ENCODE assay signal across 1 cellular context in the genomic region with DNA sequence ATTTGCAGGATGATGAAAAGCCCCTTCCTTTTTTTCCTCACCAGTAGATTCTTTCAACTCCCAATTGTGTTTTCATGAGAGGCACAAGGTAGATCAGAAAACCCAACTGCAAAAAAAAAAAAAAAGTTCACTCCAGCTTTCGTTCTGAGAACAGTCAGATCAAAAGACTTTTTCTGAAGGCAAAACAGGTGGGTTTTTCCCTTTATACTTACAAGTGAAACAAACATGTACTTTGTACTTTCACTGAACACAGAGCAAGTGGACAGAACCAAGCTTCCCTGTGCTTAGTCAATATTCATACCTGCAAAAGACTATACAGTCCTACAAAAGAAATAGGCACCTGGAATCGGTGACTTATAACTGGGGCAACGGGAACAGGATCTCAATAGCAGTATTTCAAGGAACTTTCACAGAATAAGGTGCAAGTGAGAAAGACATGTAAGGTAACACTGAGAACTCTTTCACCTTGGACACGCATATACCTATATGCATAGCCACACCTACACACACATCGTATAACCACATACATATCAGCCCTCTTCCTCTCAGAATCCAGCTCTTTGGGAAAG.
A peak's percentile ranks its signal among the peaks of the same experiment; 100 is the strongest.
TF ChIP-seq lines count a peak whose summit lies in the region.

No MANE protein-coding gene starts in this region.

TF ChIP-seq in HepG2, 621 proteins besides CTCF, POLR2A, EP300 and RAD21 (continued from another document and continues in another):
- peak; percentile 70; the same call in 1 of the 2 replicates for TF ChIP-seq ZNF644 (CRISPR knock-in tag; IDR thresholded peaks at IDR 0.05; ENCODE audit: low read depth)
- TF ChIP-seq, protein P1, sequence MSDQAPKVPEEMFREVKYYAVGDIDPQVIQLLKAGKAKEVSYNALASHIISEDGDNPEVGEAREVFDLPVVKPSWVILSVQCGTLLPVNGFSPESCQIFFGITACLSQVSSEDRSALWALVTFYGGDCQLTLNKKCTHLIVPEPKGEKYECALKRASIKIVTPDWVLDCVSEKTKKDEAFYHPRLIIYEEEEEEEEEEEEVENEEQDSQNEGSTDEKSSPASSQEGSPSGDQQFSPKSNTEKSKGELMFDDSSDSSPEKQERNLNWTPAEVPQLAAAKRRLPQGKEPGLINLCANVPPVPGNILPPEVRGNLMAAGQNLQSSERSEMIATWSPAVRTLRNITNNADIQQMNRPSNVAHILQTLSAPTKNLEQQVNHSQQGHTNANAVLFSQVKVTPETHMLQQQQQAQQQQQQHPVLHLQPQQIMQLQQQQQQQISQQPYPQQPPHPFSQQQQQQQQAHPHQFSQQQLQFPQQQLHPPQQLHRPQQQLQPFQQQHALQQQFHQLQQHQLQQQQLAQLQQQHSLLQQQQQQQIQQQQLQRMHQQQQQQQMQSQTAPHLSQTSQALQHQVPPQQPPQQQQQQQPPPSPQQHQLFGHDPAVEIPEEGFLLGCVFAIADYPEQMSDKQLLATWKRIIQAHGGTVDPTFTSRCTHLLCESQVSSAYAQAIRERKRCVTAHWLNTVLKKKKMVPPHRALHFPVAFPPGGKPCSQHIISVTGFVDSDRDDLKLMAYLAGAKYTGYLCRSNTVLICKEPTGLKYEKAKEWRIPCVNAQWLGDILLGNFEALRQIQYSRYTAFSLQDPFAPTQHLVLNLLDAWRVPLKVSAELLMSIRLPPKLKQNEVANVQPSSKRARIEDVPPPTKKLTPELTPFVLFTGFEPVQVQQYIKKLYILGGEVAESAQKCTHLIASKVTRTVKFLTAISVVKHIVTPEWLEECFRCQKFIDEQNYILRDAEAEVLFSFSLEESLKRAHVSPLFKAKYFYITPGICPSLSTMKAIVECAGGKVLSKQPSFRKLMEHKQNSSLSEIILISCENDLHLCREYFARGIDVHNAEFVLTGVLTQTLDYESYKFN (CRISPR knock-in tag; conservative IDR thresholded peaks at IDR 0.05) = peak; percentile 99
- no peak for TF ChIP-seq SUZ12 (IDR thresholded peaks at IDR 0.05; ENCODE audit: low read depth, low read length)
- no peak for TF ChIP-seq SETDB1 (CRISPR knock-in tag; IDR thresholded peaks at IDR 0.05; ENCODE audit: borderline replicate concordance)
- no peak for TF ChIP-seq RFX3 (CRISPR knock-in tag; IDR thresholded peaks at IDR 0.05)
- TF ChIP-seq, protein P2, sequence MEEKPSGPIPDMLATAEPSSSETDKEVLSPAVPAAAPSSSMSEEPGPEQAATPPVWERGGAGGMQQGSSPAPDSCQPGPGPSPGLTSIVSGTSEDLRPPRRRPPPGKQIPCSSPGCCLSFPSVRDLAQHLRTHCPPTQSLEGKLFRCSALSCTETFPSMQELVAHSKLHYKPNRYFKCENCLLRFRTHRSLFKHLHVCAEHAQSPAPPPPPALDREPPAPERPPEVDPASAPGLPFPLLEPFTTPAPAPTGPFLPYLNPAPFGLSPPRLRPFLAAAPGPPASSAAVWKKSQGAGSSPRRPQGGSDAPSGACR (CRISPR knock-in tag; IDR thresholded peaks at IDR 0.05) = 0 out of 2 replicates have a peak, but pooled peaks have one; percentile 66
- TF ChIP-seq IRX3 (CRISPR knock-in tag; IDR thresholded peaks at IDR 0.05; ENCODE audit: borderline replicate concordance, low read depth) = no peak
- peak; percentile 51; the same call in 1 of the 2 replicates for TF ChIP-seq RBFOX2 (IDR thresholded peaks at IDR 0.05; ENCODE audit: low read depth, low read length)
- TF ChIP-seq RXRA (CRISPR knock-in tag; IDR thresholded peaks at IDR 0.05) = peak; percentile 22; the same call in 1 of the 2 replicates
- TF ChIP-seq ZNF614 (CRISPR knock-in tag; IDR thresholded peaks at IDR 0.05; ENCODE audit: borderline replicate concordance) = peak; percentile 87
- TF ChIP-seq, protein P3, sequence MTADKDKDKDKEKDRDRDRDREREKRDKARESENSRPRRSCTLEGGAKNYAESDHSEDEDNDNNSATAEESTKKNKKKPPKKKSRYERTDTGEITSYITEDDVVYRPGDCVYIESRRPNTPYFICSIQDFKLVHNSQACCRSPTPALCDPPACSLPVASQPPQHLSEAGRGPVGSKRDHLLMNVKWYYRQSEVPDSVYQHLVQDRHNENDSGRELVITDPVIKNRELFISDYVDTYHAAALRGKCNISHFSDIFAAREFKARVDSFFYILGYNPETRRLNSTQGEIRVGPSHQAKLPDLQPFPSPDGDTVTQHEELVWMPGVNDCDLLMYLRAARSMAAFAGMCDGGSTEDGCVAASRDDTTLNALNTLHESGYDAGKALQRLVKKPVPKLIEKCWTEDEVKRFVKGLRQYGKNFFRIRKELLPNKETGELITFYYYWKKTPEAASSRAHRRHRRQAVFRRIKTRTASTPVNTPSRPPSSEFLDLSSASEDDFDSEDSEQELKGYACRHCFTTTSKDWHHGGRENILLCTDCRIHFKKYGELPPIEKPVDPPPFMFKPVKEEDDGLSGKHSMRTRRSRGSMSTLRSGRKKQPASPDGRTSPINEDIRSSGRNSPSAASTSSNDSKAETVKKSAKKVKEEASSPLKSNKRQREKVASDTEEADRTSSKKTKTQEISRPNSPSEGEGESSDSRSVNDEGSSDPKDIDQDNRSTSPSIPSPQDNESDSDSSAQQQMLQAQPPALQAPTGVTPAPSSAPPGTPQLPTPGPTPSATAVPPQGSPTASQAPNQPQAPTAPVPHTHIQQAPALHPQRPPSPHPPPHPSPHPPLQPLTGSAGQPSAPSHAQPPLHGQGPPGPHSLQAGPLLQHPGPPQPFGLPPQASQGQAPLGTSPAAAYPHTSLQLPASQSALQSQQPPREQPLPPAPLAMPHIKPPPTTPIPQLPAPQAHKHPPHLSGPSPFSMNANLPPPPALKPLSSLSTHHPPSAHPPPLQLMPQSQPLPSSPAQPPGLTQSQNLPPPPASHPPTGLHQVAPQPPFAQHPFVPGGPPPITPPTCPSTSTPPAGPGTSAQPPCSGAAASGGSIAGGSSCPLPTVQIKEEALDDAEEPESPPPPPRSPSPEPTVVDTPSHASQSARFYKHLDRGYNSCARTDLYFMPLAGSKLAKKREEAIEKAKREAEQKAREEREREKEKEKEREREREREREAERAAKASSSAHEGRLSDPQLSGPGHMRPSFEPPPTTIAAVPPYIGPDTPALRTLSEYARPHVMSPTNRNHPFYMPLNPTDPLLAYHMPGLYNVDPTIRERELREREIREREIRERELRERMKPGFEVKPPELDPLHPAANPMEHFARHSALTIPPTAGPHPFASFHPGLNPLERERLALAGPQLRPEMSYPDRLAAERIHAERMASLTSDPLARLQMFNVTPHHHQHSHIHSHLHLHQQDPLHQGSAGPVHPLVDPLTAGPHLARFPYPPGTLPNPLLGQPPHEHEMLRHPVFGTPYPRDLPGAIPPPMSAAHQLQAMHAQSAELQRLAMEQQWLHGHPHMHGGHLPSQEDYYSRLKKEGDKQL (CRISPR knock-in tag; IDR thresholded peaks at IDR 0.05; ENCODE audit: low read depth) = peak; percentile 77
- no peak for TF ChIP-seq HNRNPUL1 (IDR thresholded peaks at IDR 0.05; ENCODE audit: low read depth, low read length)
- TF ChIP-seq ZNF274 (CRISPR knock-in tag; IDR thresholded peaks at IDR 0.05) = no peak
- TF ChIP-seq ZNF136 (CRISPR knock-in tag; IDR thresholded peaks at IDR 0.05; ENCODE audit: low read depth) = peak; percentile 33; the same call in 1 of the 2 replicates
- TF ChIP-seq ZNF558 (CRISPR knock-in tag; IDR thresholded peaks at IDR 0.05; ENCODE audit: borderline replicate concordance) = no peak
- TF ChIP-seq SOX13 (IDR thresholded peaks at IDR 0.05) = 0 out of 2 replicates have a peak, but pooled peaks have one; percentile 12
- TF ChIP-seq SOX13 (CRISPR knock-in tag; conservative IDR thresholded peaks at IDR 0.05 in 1 of 2, IDR thresholded peaks at IDR 0.05 in 1 of 2) = peak in 1 of 2 experiments; percentile 94; a peak in 2 of 4 replicates
- TF ChIP-seq ZNF7 (CRISPR knock-in tag; IDR thresholded peaks at IDR 0.05) = no peak
- no peak; the same call in 1 of the 2 replicates for TF ChIP-seq ZNF460 (CRISPR knock-in tag; IDR thresholded peaks at IDR 0.05; ENCODE audit: borderline replicate concordance)
- TF ChIP-seq, protein P4, sequence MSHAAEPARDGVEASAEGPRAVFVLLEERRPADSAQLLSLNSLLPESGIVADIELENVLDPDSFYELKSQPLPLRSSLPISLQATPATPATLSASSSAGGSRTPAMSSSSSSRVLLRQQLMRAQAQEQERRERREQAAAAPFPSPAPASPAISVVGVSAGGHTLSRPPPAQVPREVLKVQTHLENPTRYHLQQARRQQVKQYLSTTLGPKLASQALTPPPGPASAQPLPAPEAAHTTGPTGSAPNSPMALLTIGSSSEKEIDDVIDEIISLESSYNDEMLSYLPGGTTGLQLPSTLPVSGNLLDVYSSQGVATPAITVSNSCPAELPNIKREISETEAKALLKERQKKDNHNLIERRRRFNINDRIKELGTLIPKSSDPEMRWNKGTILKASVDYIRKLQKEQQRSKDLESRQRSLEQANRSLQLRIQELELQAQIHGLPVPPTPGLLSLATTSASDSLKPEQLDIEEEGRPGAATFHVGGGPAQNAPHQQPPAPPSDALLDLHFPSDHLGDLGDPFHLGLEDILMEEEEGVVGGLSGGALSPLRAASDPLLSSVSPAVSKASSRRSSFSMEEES (CRISPR knock-in tag; IDR thresholded peaks at IDR 0.05) = peak; percentile 76; the same call in 1 of the 2 replicates
- TF ChIP-seq, protein P5, sequence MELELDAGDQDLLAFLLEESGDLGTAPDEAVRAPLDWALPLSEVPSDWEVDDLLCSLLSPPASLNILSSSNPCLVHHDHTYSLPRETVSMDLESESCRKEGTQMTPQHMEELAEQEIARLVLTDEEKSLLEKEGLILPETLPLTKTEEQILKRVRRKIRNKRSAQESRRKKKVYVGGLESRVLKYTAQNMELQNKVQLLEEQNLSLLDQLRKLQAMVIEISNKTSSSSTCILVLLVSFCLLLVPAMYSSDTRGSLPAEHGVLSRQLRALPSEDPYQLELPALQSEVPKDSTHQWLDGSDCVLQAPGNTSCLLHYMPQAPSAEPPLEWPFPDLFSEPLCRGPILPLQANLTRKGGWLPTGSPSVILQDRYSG (CRISPR knock-in tag; IDR thresholded peaks at IDR 0.05) = no peak
- TF ChIP-seq ZNF451 (CRISPR knock-in tag; IDR thresholded peaks at IDR 0.05) = no peak
- peak; percentile 94 for TF ChIP-seq SAP130 (CRISPR knock-in tag; IDR thresholded peaks at IDR 0.05; ENCODE audit: low read depth)
- TF ChIP-seq, protein P6, sequence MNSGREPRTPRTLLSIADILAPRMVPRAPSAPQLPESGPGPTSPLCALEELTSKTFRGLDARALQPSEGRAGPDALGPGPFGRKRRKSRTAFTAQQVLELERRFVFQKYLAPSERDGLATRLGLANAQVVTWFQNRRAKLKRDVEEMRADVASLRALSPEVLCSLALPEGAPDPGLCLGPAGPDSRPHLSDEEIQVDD (CRISPR knock-in tag; IDR thresholded peaks at IDR 0.05; ENCODE audit: borderline replicate concordance) = no peak
- no peak for TF ChIP-seq WIZ (CRISPR knock-in tag; IDR thresholded peaks at IDR 0.05)
- 0 out of 2 replicates have a peak, but pooled peaks have one; percentile 18 for TF ChIP-seq SATB2 (CRISPR knock-in tag; IDR thresholded peaks at IDR 0.05)
- no peak; the same call in 1 of the 2 replicates for TF ChIP-seq KDM5A (IDR thresholded peaks at IDR 0.05; ENCODE audit: borderline replicate concordance, low read length)
- TF ChIP-seq, protein P7, sequence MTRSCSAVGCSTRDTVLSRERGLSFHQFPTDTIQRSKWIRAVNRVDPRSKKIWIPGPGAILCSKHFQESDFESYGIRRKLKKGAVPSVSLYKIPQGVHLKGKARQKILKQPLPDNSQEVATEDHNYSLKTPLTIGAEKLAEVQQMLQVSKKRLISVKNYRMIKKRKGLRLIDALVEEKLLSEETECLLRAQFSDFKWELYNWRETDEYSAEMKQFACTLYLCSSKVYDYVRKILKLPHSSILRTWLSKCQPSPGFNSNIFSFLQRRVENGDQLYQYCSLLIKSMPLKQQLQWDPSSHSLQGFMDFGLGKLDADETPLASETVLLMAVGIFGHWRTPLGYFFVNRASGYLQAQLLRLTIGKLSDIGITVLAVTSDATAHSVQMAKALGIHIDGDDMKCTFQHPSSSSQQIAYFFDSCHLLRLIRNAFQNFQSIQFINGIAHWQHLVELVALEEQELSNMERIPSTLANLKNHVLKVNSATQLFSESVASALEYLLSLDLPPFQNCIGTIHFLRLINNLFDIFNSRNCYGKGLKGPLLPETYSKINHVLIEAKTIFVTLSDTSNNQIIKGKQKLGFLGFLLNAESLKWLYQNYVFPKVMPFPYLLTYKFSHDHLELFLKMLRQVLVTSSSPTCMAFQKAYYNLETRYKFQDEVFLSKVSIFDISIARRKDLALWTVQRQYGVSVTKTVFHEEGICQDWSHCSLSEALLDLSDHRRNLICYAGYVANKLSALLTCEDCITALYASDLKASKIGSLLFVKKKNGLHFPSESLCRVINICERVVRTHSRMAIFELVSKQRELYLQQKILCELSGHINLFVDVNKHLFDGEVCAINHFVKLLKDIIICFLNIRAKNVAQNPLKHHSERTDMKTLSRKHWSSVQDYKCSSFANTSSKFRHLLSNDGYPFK (CRISPR knock-in tag; IDR thresholded peaks at IDR 0.05; ENCODE audit: borderline replicate concordance) = no peak
- peak; percentile 83 for TF ChIP-seq IRF2 (CRISPR knock-in tag; IDR thresholded peaks at IDR 0.05)
- TF ChIP-seq FOXO1 (CRISPR knock-in tag; IDR thresholded peaks at IDR 0.05) = peak; percentile 89
- TF ChIP-seq PAWR (CRISPR knock-in tag; IDR thresholded peaks at IDR 0.05; ENCODE audit: borderline replicate concordance) = no peak
- TF ChIP-seq, protein P8, sequence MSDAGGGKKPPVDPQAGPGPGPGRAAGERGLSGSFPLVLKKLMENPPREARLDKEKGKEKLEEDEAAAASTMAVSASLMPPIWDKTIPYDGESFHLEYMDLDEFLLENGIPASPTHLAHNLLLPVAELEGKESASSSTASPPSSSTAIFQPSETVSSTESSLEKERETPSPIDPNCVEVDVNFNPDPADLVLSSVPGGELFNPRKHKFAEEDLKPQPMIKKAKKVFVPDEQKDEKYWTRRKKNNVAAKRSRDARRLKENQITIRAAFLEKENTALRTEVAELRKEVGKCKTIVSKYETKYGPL (CRISPR knock-in tag; IDR thresholded peaks at IDR 0.05) = 0 out of 2 replicates have a peak, but pooled peaks have one; percentile 39
- no peak for TF ChIP-seq TMF1 (CRISPR knock-in tag; IDR thresholded peaks at IDR 0.05; ENCODE audit: low read depth)
- peak; percentile 19; the same call in 1 of the 2 replicates for TF ChIP-seq ZNF652 (CRISPR knock-in tag; IDR thresholded peaks at IDR 0.05; ENCODE audit: borderline replicate concordance, low read depth)
- TF ChIP-seq MZF1 (CRISPR knock-in tag; IDR thresholded peaks at IDR 0.05; ENCODE audit: borderline replicate concordance) = no peak
- no peak for TF ChIP-seq ZFP36 (IDR thresholded peaks at IDR 0.05; ENCODE audit: borderline replicate concordance, low read depth, low read length, partially characterized antibody)
- no peak for TF ChIP-seq ZFP36L1 (CRISPR knock-in tag; IDR thresholded peaks at IDR 0.05)
- TF ChIP-seq ZFP62 (CRISPR knock-in tag; IDR thresholded peaks at IDR 0.05) = no peak
- TF ChIP-seq HMG20A (CRISPR knock-in tag; IDR thresholded peaks at IDR 0.05; ENCODE audit: borderline replicate concordance) = peak; percentile 97
- peak; percentile 44; the same call in 1 of the 2 replicates for TF ChIP-seq POLR2G (IDR thresholded peaks at IDR 0.05; ENCODE audit: low read depth, low read length)
- 0 out of 2 replicates have a peak, but pooled peaks have one; percentile 75 for TF ChIP-seq ZC3H4 (CRISPR knock-in tag; IDR thresholded peaks at IDR 0.05; ENCODE audit: borderline replicate concordance)
- no peak for TF ChIP-seq ZNF333 (CRISPR knock-in tag; IDR thresholded peaks at IDR 0.05; ENCODE audit: borderline replicate concordance)
- TF ChIP-seq GATA4 (IDR thresholded peaks at IDR 0.05; ENCODE audit: borderline replicate concordance, low read depth) = peak; percentile 83; the same call in 1 of the 2 replicates
- TF ChIP-seq TOPORS (CRISPR knock-in tag; IDR thresholded peaks at IDR 0.05) = no peak
- TF ChIP-seq CCAR2 (optimal IDR thresholded peaks at IDR 0.05; ENCODE audit: low read depth, low read length) = no peak
- TF ChIP-seq ZNF781 (CRISPR knock-in tag; IDR thresholded peaks at IDR 0.05; ENCODE audit: borderline replicate concordance, not compliant biosample characterization) = no peak
- no peak for TF ChIP-seq CAMTA2 (CRISPR knock-in tag; IDR thresholded peaks at IDR 0.05; ENCODE audit: borderline replicate concordance)
- peak; percentile 77 for TF ChIP-seq PITX1 (CRISPR knock-in tag; IDR thresholded peaks at IDR 0.05)
- TF ChIP-seq ZNF121 (CRISPR knock-in tag; IDR thresholded peaks at IDR 0.05) = no peak
